Comparison of ENCODE assay signal across 26 cellular contexts in genomic region chr1:40178200-40178599, GRCh38.
"Had no signal": no experiment of that assay in that cellular context is flagged by ENCODE, and none has a peak within 500 bp of the region (broad histone marks: within the 10 kb centered on the region; RNA-seq: fewer than 3 reads in every experiment).

No MANE protein-coding gene starts in this region.

- H3K27ac ChIP-seq: ascending aorta, body of pancreas, KMS-11, Peyer's patch, RWPE1, SJSA1 had no signal

- H3K4me3 ChIP-seq: ascending aorta, body of pancreas, MG63, Peyer's patch, SJSA1 had no signal

- H3K36me3 ChIP-seq: ascending aorta, MG63, Peyer's patch, SJSA1 had no signal

- H3K4me1 ChIP-seq: Peyer's patch, SJSA1 had no signal

- H3K9me3 Mint-ChIP-seq: activated T-cell treated with anti-CD3 and anti-CD28 coated beads, Interleukin-2, amount 50 U/mL, for 72 hours; IgD-negative memory B cell; WTC11 had no signal

- H3K36me3 Mint-ChIP-seq: WTC11 had no signal

- DNase-seq: activated CD4-positive, alpha-beta T cell treated with anti-CD3 and anti-CD28 coated beads for 1 hour; activated CD8-positive, alpha-beta memory T cell treated with anti-CD3 and anti-CD28 coated beads for 24 hours; activated naive CD4-positive, alpha-beta T cell treated with anti-CD3 and anti-CD28 coated beads, Interleukin-2, amount 50 U/mL, for 16 hours; activated T-cell treated with anti-CD3 and anti-CD28 coated beads, Interleukin-2, amount 50 U/mL, for 72 hours; amniotic stem cell; body of pancreas; MG63; MV-4-11; NCI-H1092 treated with DMSO at 0.1 percent for 48 hours; NCI-H1417 treated with DMSO at 0.1 percent for 48 hours; NCI-H1694; NCI-H2029; NCI-H446; NCI-H524; Peyer's patch; SHP77; SW 1271; T-helper 9 cell had no signal

- H3K9ac ChIP-seq: KMS-11 had no signal

- H3K9me3 ChIP-seq: ascending aorta, body of pancreas, MG63, Peyer's patch, SJSA1 had no signal

- H3K4me2 ChIP-seq: KMS-11 had no signal

- H3K4me3 Mint-ChIP-seq: activated T-cell treated with anti-CD3 and anti-CD28 coated beads, Interleukin-2, amount 50 U/mL, for 72 hours; WTC11 had no signal

- FAIRE-seq: bronchial epithelial cell had no signal

- ATAC-seq: activated T-cell treated with anti-CD3 and anti-CD28 coated beads, Interleukin-2, amount 50 U/mL, for 72 hours; body of pancreas; SK-N-SH treated with all-trans-retinoic acid at 6 μM for 48 hours; WTC11 had no signal

- H3K27ac Mint-ChIP-seq: activated T-cell treated with anti-CD3 and anti-CD28 coated beads, Interleukin-2, amount 50 U/mL, for 72 hours; IgD-negative memory B cell; WTC11 had no signal

- H3K27me3 Mint-ChIP-seq: IgD-negative memory B cell had no signal

- H3K27me3 ChIP-seq: ascending aorta, body of pancreas, MG63, Peyer's patch, SJSA1 had no signal
